Comparison of ENCODE assay signal across 19 cellular contexts in the genomic region with DNA sequence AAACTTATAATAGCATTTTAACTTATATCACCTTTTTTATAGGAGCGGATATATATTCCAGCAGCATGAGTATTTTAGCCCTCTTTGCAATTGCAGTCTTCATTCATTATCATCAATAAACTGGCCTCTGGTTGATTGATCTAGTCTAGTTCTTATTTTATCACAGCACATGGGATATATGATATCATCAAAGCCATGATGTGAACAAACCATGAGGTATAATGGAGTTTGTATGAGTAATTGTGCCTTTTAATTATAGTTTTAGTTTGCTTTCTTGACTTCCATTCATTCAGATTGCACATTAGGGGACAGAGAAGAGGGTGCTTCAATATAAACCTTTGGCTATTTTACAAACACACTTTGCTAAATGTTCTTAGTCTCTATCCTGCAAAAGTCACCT. TPM values are rescaled to one million over a fixed set of nuclear protein-coding genes. Genes with fewer than 3 reads are reported as not detected.
DNase-seq lines count a peak whose midpoint lies in the region; ATAC-seq and TF ChIP-seq lines count a peak whose summit lies in the region.
"Had no signal": no experiment of that assay in that cellular context is flagged by ENCODE, and none has a peak within 500 bp of the region (broad histone marks: within the 10 kb centered on the region; RNA-seq: fewer than 3 reads in every experiment).

No MANE protein-coding gene starts in this region.

- TF ChIP-seq CTCF in BE2C (IDR thresholded peaks at IDR 0.05; ENCODE audit: low read depth, low read length) = no peak

- no peak for ATAC-seq in stimulated activated naive CD8-positive, alpha-beta T cell treated with anti-CD3 and anti-CD28 coated beads, Interleukin-15, Interleukin-2, amounts not matched to agents 100 U/mL and 50 U/mL, for 24 hours
- no peak for ATAC-seq in HG02642 (IDR thresholded peaks at IDR 0.05; ENCODE audit: poor library complexity, unreplicated experiment)

- H3K4me1 ChIP-seq in BE2C = no peaks in the 10 kb centered on the region

- H3K27me3 ChIP-seq in BE2C = no peaks in the 10 kb centered on the region

- no peaks in the 10 kb centered on the region for H3K9me3 Mint-ChIP-seq in activated CD4-positive, alpha-beta memory T cell treated with anti-CD3 and anti-CD28 coated beads for 36 hours
- H3K9me3 Mint-ChIP-seq in activated CD4-positive, alpha-beta memory T cell treated with anti-CD3 and anti-CD28 coated beads, Interleukin-2, amount 10 ng/mL, durations not matched to agents 7 days and 5 days = no peaks in the 10 kb centered on the region
- no peaks in the 10 kb centered on the region for H3K9me3 Mint-ChIP-seq in stimulated activated naive CD8-positive, alpha-beta T cell treated with anti-CD3 and anti-CD28 coated beads, Interleukin-15, Interleukin-2, amounts not matched to agents 100 ng/mL and 50 ng/mL, for 24 hours
- H3K9me3 Mint-ChIP-seq in activated T-helper 2 cell treated with anti-CD3 and anti-CD28 coated beads, Interferon-gamma antibody, Interleukin-2, Interleukin-4, amounts not matched to agents 10 μg/mL and 5 μg/mL and 100 μg/mL, durations not matched to agents 14 hours and 24 hours and 36 hours = no peaks in the 10 kb centered on the region

- H3K4me3 Mint-ChIP-seq in activated CD4-positive, alpha-beta memory T cell treated with anti-CD3 and anti-CD28 coated beads for 36 hours = no peak overlapping the region
- no peak overlapping the region for H3K4me3 Mint-ChIP-seq in activated CD4-positive, alpha-beta memory T cell treated with anti-CD3 and anti-CD28 coated beads, Interleukin-2, amount 10 ng/mL, durations not matched to agents 7 days and 5 days
- peak overlapping the region; percentile 26 for H3K4me3 Mint-ChIP-seq in stimulated activated naive CD8-positive, alpha-beta T cell treated with anti-CD3 and anti-CD28 coated beads, Interleukin-15, Interleukin-2, amounts not matched to agents 100 ng/mL and 50 ng/mL, for 24 hours
- no peak overlapping the region for H3K4me3 Mint-ChIP-seq in activated T-helper 2 cell treated with anti-CD3 and anti-CD28 coated beads, Interferon-gamma antibody, Interleukin-2, Interleukin-4, amounts not matched to agents 10 μg/mL and 5 μg/mL and 100 μg/mL, durations not matched to agents 14 hours and 24 hours and 36 hours (ENCODE audit: low read depth)

- H3K36me3 Mint-ChIP-seq in activated CD4-positive, alpha-beta memory T cell treated with anti-CD3 and anti-CD28 coated beads for 36 hours = peaks cover 23% of the 10 kb centered on the region
- H3K36me3 Mint-ChIP-seq in activated CD4-positive, alpha-beta memory T cell treated with anti-CD3 and anti-CD28 coated beads, Interleukin-2, amount 10 ng/mL, durations not matched to agents 7 days and 5 days (ENCODE audit: low read depth) = peaks cover 34% of the 10 kb centered on the region
- H3K36me3 Mint-ChIP-seq in stimulated activated naive CD8-positive, alpha-beta T cell treated with anti-CD3 and anti-CD28 coated beads, Interleukin-15, Interleukin-2, amounts not matched to agents 100 ng/mL and 50 ng/mL, for 24 hours (ENCODE audit: low read depth) = peaks cover 62% of the 10 kb centered on the region
- H3K36me3 Mint-ChIP-seq in activated T-helper 2 cell treated with anti-CD3 and anti-CD28 coated beads, Interferon-gamma antibody, Interleukin-2, Interleukin-4, amounts not matched to agents 10 μg/mL and 5 μg/mL and 100 μg/mL, durations not matched to agents 14 hours and 24 hours and 36 hours (ENCODE audit: low read depth) = peaks cover 70% of the 10 kb centered on the region

- H3K36me3 ChIP-seq in BE2C = no peaks in the 10 kb centered on the region; the same call in 1 of the 2 replicates

- intact Hi-C loops in activated CD4-positive, alpha-beta memory T cell treated with anti-CD3 and anti-CD28 coated beads for 36 hours (cut with micrococcal nuclease) = loop anchor here (5.0 kb wide), 2 partner anchors 36 to 286 kb away; no protein-coding TSS in a partner anchor
- intact Hi-C loops in activated T-helper 2 cell treated with anti-CD3 and anti-CD28 coated beads, Interferon-gamma antibody, Interleukin-2, Interleukin-4, amounts not matched to agents 10 μg/mL and 5 μg/mL and 100 μg/mL, durations not matched to agents 14 hours and 24 hours and 36 hours (cut with micrococcal nuclease) = loop anchor here (5.0 kb wide), 1 partner anchor 36 kb away; no protein-coding TSS in a partner anchor

- H3K4me3 ChIP-seq in BE2C (ENCODE audit: low read depth, low read length) = no peak overlapping the region

- no peaks in the 10 kb centered on the region for H3K27me3 Mint-ChIP-seq in activated CD4-positive, alpha-beta memory T cell treated with anti-CD3 and anti-CD28 coated beads for 36 hours
- no peaks in the 10 kb centered on the region for H3K27me3 Mint-ChIP-seq in activated CD4-positive, alpha-beta memory T cell treated with anti-CD3 and anti-CD28 coated beads, Interleukin-2, amount 10 ng/mL, durations not matched to agents 7 days and 5 days
- H3K27me3 Mint-ChIP-seq in stimulated activated naive CD8-positive, alpha-beta T cell treated with anti-CD3 and anti-CD28 coated beads, Interleukin-15, Interleukin-2, amounts not matched to agents 100 ng/mL and 50 ng/mL, for 24 hours = no peaks in the 10 kb centered on the region
- no peaks in the 10 kb centered on the region for H3K27me3 Mint-ChIP-seq in activated T-helper 2 cell treated with anti-CD3 and anti-CD28 coated beads, Interferon-gamma antibody, Interleukin-2, Interleukin-4, amounts not matched to agents 10 μg/mL and 5 μg/mL and 100 μg/mL, durations not matched to agents 14 hours and 24 hours and 36 hours (ENCODE audit: low read depth)

- CTCF ChIA-PET in activated CD4-positive, alpha-beta memory T cell treated with anti-CD3 and anti-CD28 coated beads for 36 hours (lab: Charles Lee) = no interaction called here
- CTCF ChIA-PET in activated CD4-positive, alpha-beta memory T cell treated with anti-CD3 and anti-CD28 coated beads, Interleukin-2, amount 10 ng/mL, durations not matched to agents 7 days and 5 days (lab: Charles Lee) = no interaction called here

- H3K9me3 ChIP-seq in BE2C = no peaks in the 10 kb centered on the region

- DNase-seq in activated CD4-positive, alpha-beta memory T cell treated with anti-CD3 and anti-CD28 coated beads for 36 hours = no peak
- DNase-seq in activated CD4-positive, alpha-beta memory T cell treated with anti-CD3 and anti-CD28 coated beads, Interleukin-2, amount 10 ng/mL, durations not matched to agents 7 days and 5 days = no peak
- no peak for DNase-seq in stimulated activated naive CD8-positive, alpha-beta T cell treated with anti-CD3 and anti-CD28 coated beads, Interleukin-15, Interleukin-2, amounts not matched to agents 100 U/mL and 50 U/mL, for 24 hours
- no peak for DNase-seq in activated T-helper 2 cell treated with anti-CD3 and anti-CD28 coated beads, Interferon-gamma antibody, Interleukin-2, Interleukin-4, amounts not matched to agents 10 μg/mL and 5 μg/mL and 100 μg/mL, durations not matched to agents 14 hours and 24 hours and 36 hours (ENCODE audit: low spot score)
- no peak for DNase-seq in BE2C
- no peak for DNase-seq in DMS153 treated with DMSO at 0.1 percent for 48 hours (lab: John Stamatoyannopoulos, UW; ENCODE audit: unreplicated experiment)
- DNase-seq: C1 segment of cervical spinal cord, COR-L47, H7, IMR-90, Kasumi-1, NCI-H1417, NCI-H187 treated with DMSO at 0.1 percent for 48 hours, NCI-H345, NCI-H526, OCI-M1, SIG-M5 had no signal

- POLR2A ChIA-PET in activated CD4-positive, alpha-beta memory T cell treated with anti-CD3 and anti-CD28 coated beads for 36 hours (lab: Charles Lee) = no interaction called here
- POLR2A ChIA-PET in activated CD4-positive, alpha-beta memory T cell treated with anti-CD3 and anti-CD28 coated beads, Interleukin-2, amount 10 ng/mL, durations not matched to agents 7 days and 5 days (lab: Charles Lee) = no interaction called here

- H3K27ac Mint-ChIP-seq in activated CD4-positive, alpha-beta memory T cell treated with anti-CD3 and anti-CD28 coated beads for 36 hours = peak overlapping the region; percentile 35
- no peak overlapping the region for H3K27ac Mint-ChIP-seq in activated CD4-positive, alpha-beta memory T cell treated with anti-CD3 and anti-CD28 coated beads, Interleukin-2, amount 10 ng/mL, durations not matched to agents 7 days and 5 days
- H3K27ac Mint-ChIP-seq in stimulated activated naive CD8-positive, alpha-beta T cell treated with anti-CD3 and anti-CD28 coated beads, Interleukin-15, Interleukin-2, amounts not matched to agents 100 ng/mL and 50 ng/mL, for 24 hours = peak overlapping the region; percentile 67
- peak overlapping the region; percentile 35 for H3K27ac Mint-ChIP-seq in activated T-helper 2 cell treated with anti-CD3 and anti-CD28 coated beads, Interferon-gamma antibody, Interleukin-2, Interleukin-4, amounts not matched to agents 10 μg/mL and 5 μg/mL and 100 μg/mL, durations not matched to agents 14 hours and 24 hours and 36 hours

- peaks cover 40% of the 10 kb centered on the region for H3K4me1 Mint-ChIP-seq in activated CD4-positive, alpha-beta memory T cell treated with anti-CD3 and anti-CD28 coated beads for 36 hours (ENCODE audit: low read depth)
- peaks cover 56% of the 10 kb centered on the region for H3K4me1 Mint-ChIP-seq in activated CD4-positive, alpha-beta memory T cell treated with anti-CD3 and anti-CD28 coated beads, Interleukin-2, amount 10 ng/mL, durations not matched to agents 7 days and 5 days
- H3K4me1 Mint-ChIP-seq in stimulated activated naive CD8-positive, alpha-beta T cell treated with anti-CD3 and anti-CD28 coated beads, Interleukin-15, Interleukin-2, amounts not matched to agents 100 ng/mL and 50 ng/mL, for 24 hours (ENCODE audit: low read depth) = peaks cover 58% of the 10 kb centered on the region
- peaks cover 34% of the 10 kb centered on the region for H3K4me1 Mint-ChIP-seq in activated T-helper 2 cell treated with anti-CD3 and anti-CD28 coated beads, Interferon-gamma antibody, Interleukin-2, Interleukin-4, amounts not matched to agents 10 μg/mL and 5 μg/mL and 100 μg/mL, durations not matched to agents 14 hours and 24 hours and 36 hours (ENCODE audit: low read depth)

RNA-seq across cellular contexts. Expression of a gene that starts 3.5 kb away (rescaled TPM):
- 100 to 1,000 TPM; 104 to 116 TPM for total RNA-seq in activated CD4-positive, alpha-beta memory T cell treated with anti-CD3 and anti-CD28 coated beads for 36 hours
- 100 to 1,000 TPM in 1 of 2 experiments, 10 to 100 TPM in 1; 98.6 to 101 TPM for total RNA-seq in activated CD4-positive, alpha-beta memory T cell treated with anti-CD3 and anti-CD28 coated beads, Interleukin-2, amount 10 ng/mL, durations not matched to agents 7 days and 5 days
- total RNA-seq in activated T-helper 2 cell treated with anti-CD3 and anti-CD28 coated beads, Interferon-gamma antibody, Interleukin-2, Interleukin-4, amounts not matched to agents 10 μg/mL and 5 μg/mL and 100 μg/mL, durations not matched to agents 14 hours and 24 hours and 36 hours = 156 and 160 TPM in 2 replicates
- 82.1 TPM for polyA plus RNA-seq in BE2C (2012; ENCODE audit: insufficient read depth, insufficient read length, low read depth)

RNA-seq across cellular contexts. Expression of a gene that starts 37.7 kb away (rescaled TPM):
- total RNA-seq in activated CD4-positive, alpha-beta memory T cell treated with anti-CD3 and anti-CD28 coated beads for 36 hours = 10 to 100 TPM; 46.6 to 49.3 TPM
- total RNA-seq in activated CD4-positive, alpha-beta memory T cell treated with anti-CD3 and anti-CD28 coated beads, Interleukin-2, amount 10 ng/mL, durations not matched to agents 7 days and 5 days = 10 to 100 TPM; 25.3 to 29.1 TPM
- total RNA-seq in activated T-helper 2 cell treated with anti-CD3 and anti-CD28 coated beads, Interferon-gamma antibody, Interleukin-2, Interleukin-4, amounts not matched to agents 10 μg/mL and 5 μg/mL and 100 μg/mL, durations not matched to agents 14 hours and 24 hours and 36 hours = 54.0 and 57.4 TPM in 2 replicates
- 68.3 TPM for polyA plus RNA-seq in BE2C (2012; ENCODE audit: insufficient read depth, insufficient read length, low read depth)

RNA-seq across cellular contexts. Expression of a gene that starts 38.0 kb away (rescaled TPM):
- total RNA-seq in activated CD4-positive, alpha-beta memory T cell treated with anti-CD3 and anti-CD28 coated beads for 36 hours = 10 to 100 TPM; 83.0 to 83.8 TPM
- 10 to 100 TPM; 21.1 to 23.0 TPM for total RNA-seq in activated CD4-positive, alpha-beta memory T cell treated with anti-CD3 and anti-CD28 coated beads, Interleukin-2, amount 10 ng/mL, durations not matched to agents 7 days and 5 days
- total RNA-seq in activated T-helper 2 cell treated with anti-CD3 and anti-CD28 coated beads, Interferon-gamma antibody, Interleukin-2, Interleukin-4, amounts not matched to agents 10 μg/mL and 5 μg/mL and 100 μg/mL, durations not matched to agents 14 hours and 24 hours and 36 hours = 109 and 113 TPM in 2 replicates
- 74.0 TPM for polyA plus RNA-seq in BE2C (2012; ENCODE audit: insufficient read depth, insufficient read length, low read depth)
